ENCODE assay signal across 17 cellular contexts in the genomic region with DNA sequence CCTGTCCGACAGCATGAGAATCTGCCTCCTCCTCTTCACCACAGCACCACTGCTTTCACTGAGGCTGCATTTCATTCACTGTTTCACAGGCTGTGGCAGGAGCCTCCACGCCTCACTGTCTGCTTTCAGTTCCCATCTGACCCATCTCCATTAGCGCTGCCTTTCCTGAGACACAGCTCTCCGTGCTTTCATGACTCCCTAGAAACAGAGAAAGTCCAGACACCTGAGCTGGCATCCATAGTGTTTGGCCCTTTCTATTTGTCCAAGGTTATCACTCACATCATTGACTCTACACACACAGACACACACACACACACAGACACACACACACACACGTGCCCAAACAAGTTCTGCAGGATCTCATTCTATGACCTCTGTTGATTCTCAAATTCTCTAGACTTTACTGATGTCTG. TPM values are rescaled to one million over a fixed set of nuclear protein-coding genes. Genes with fewer than 3 reads are reported as not detected.
DNase-seq lines count a peak whose midpoint lies in the region; ATAC-seq and TF ChIP-seq lines count a peak whose summit lies in the region.
"Had no signal": no experiment of that assay in that cellular context is flagged by ENCODE, and none has a peak within 500 bp of the region (broad histone marks: within the 10 kb centered on the region; RNA-seq: fewer than 3 reads in every experiment).

No MANE protein-coding gene starts in this region.

- H3K36me3 ChIP-seq in GM23338 (ENCODE audit: insufficient read depth), result no peaks in the 10 kb centered on the region
- no peaks in the 10 kb centered on the region for H3K36me3 ChIP-seq in PC-3 (ENCODE audit: low read depth, low read length)
- no peaks in the 10 kb centered on the region for H3K36me3 ChIP-seq in heart right ventricle
- no peaks in the 10 kb centered on the region for H3K36me3 ChIP-seq in tibial nerve

- no peak overlapping the region for H2AFZ ChIP-seq in GM23338
- no peak overlapping the region for H2AFZ ChIP-seq in PC-3 (ENCODE audit: low read length)

- TF ChIP-seq CTCF in GM23338 (conservative IDR thresholded peaks at IDR 0.05; ENCODE audit: low read depth in 2 of 2), result no peak
- TF ChIP-seq CTCF in PC-3 (conservative IDR thresholded peaks at IDR 0.05; ENCODE audit: low read depth, low read length), result no peak
- TF ChIP-seq CTCF in mesothelial cell of epicardium (IDR thresholded peaks at IDR 0.05; ENCODE audit: unreplicated experiment), result no peak
- TF ChIP-seq CTCF in heart right ventricle (IDR thresholded peaks at IDR 0.05), result no peak
- no peak for TF ChIP-seq CTCF in tibial nerve (IDR thresholded peaks at IDR 0.05)

- H3F3A ChIP-seq in GM23338 (replicated peaks; ENCODE audit: low read depth) (no peaks in the 10 kb centered on the region), PC-3 (ENCODE audit: low read length, unreplicated experiment) (no peaks in the 10 kb centered on the region)

- no TSS peak for BruUV-seq in PC-3 (replicated peaks; lab: Mats Ljungman, UMichigan)

- H3K36me3 Mint-ChIP-seq in GM23338 (ENCODE audit: low read depth), result no peaks in the 10 kb centered on the region
- H3K36me3 Mint-ChIP-seq in mesothelial cell of epicardium, result no peaks in the 10 kb centered on the region
- H3K36me3 Mint-ChIP-seq: CD14-positive monocyte had no signal

- no peak for TF ChIP-seq EP300 in tibial nerve (IDR thresholded peaks at IDR 0.05)

- H3K9me2 ChIP-seq in GM23338 (ENCODE audit: insufficient read depth), result no peaks in the 10 kb centered on the region
- H3K9me2 ChIP-seq in PC-3 (replicated peaks; ENCODE audit: low read length), result no peaks in the 10 kb centered on the region

- no peak overlapping the region for H3K27ac Mint-ChIP-seq in GM23338
- H3K27ac Mint-ChIP-seq in mesothelial cell of epicardium, result peak overlapping the region; percentile 1
- H3K27ac Mint-ChIP-seq: activated CD4-positive, alpha-beta T cell treated with anti-CD3 and anti-CD28 coated beads, Interleukin-2, amount 10 ng/mL, durations not matched to agents 7 days and 5 days; CD14-positive monocyte had no signal

- H3K79me2 ChIP-seq in GM23338 (replicated peaks; ENCODE audit: insufficient read depth) (no peaks in the 10 kb centered on the region), PC-3 (ENCODE audit: low read length) (no peaks in the 10 kb centered on the region)

- CTCF ChIA-PET in PC-3 (lab: Charles Lee), result no interaction called here

- intact Hi-C loops in PC-3 (cut with micrococcal nuclease), result no loop called here
- intact Hi-C loops in heart right ventricle (cut with DNase I), result no loop called here

- H3K4me1 ChIP-seq in GM23338 (ENCODE audit: insufficient read depth) (peaks cover 31% of the 10 kb centered on the region), PC-3 (ENCODE audit: insufficient read depth, low read length) (0 out of 2 replicates have a peak, but pooled peaks cover 2% of the 10 kb centered on the region), heart right ventricle (peaks cover 0 to 11% (median 0%) of the 10 kb centered on the region in 9 donors), tibial nerve (peaks cover 0 to 10% (median 2%) of the 10 kb centered on the region in 4 donors)

- H3K4me3 Mint-ChIP-seq in GM23338, result no peak overlapping the region
- no peak overlapping the region for H3K4me3 Mint-ChIP-seq in mesothelial cell of epicardium
- H3K4me3 Mint-ChIP-seq: activated CD4-positive, alpha-beta T cell treated with anti-CD3 and anti-CD28 coated beads, Interleukin-2, amount 10 ng/mL, durations not matched to agents 7 days and 5 days; stimulated activated naive CD8-positive, alpha-beta T cell treated with anti-CD3 and anti-CD28 coated beads, Interleukin-15, amount 100 ng/mL, for 72 hours had no signal

- no peaks in the 10 kb centered on the region for H3K9me3 ChIP-seq in PC-3 (ENCODE audit: low read length)
- no peaks in the 10 kb centered on the region for H3K9me3 ChIP-seq in heart right ventricle
- no peaks in the 10 kb centered on the region for H3K9me3 ChIP-seq in tibial nerve
- H3K9me3 ChIP-seq: psoas muscle had no signal

- H3K27ac ChIP-seq in GM23338 (ENCODE audit: low read depth), result no peak overlapping the region
- H3K27ac ChIP-seq in PC-3 (ENCODE audit: low read length), result no peak overlapping the region
- no peak overlapping the region for H3K27ac ChIP-seq in heart right ventricle
- H3K27ac ChIP-seq in tibial nerve, result no peak overlapping the region
- H3K27ac ChIP-seq: psoas muscle had no signal

- no peak overlapping the region for H3K9ac ChIP-seq in PC-3 (ENCODE audit: low read length)

- peaks cover 35% of the 10 kb centered on the region for H3K4me1 Mint-ChIP-seq in GM23338
- H3K4me1 Mint-ChIP-seq in mesothelial cell of epicardium, result peaks cover 19% of the 10 kb centered on the region
- H3K4me1 Mint-ChIP-seq: activated CD4-positive, alpha-beta T cell treated with anti-CD3 and anti-CD28 coated beads, Interleukin-2, amount 10 ng/mL, durations not matched to agents 7 days and 5 days had no signal

- POLR2A ChIA-PET in PC-3 (lab: Charles Lee; ENCODE audit: unreplicated experiment), result no interaction called here

- H3K4me2 ChIP-seq in GM23338 (no peak overlapping the region), PC-3 (ENCODE audit: low read length) (no peak overlapping the region)

- DNase-seq in GM23338 (ENCODE audit: low spot score) (no peak), PC-3 (peak; percentile 22), mesothelial cell of epicardium (ENCODE audit: low spot score in 2 of 2, unreplicated experiment in 2 of 2) (no peak), heart right ventricle (no peak), tibial nerve (ENCODE audit: low spot score in 2 of 2) (no peak), NCI-H187 treated with DMSO at 0.1 percent for 48 hours (lab: John Stamatoyannopoulos, UW) (no peak)
- no peak for DNase-seq in stimulated activated CD8-positive, alpha-beta memory T cell treated with anti-CD3 and anti-CD28 coated beads, Interleukin-4, amount 100 ng/mL, for 48 hours
- DNase-seq: activated CD4-positive, alpha-beta T cell treated with anti-CD3 and anti-CD28 coated beads, Interleukin-2, amount 10 ng/mL, durations not matched to agents 7 days and 5 days; activated gamma-delta T cell; erythroblast; NCI-H524 treated with DMSO at 0.1 percent for 48 hours; psoas muscle; stimulated activated CD4-positive, alpha-beta T cell treated with anti-CD3 and anti-CD28 coated beads, Interleukin-4, amount 100 ng/mL, for 24 hours; stimulated activated naive CD8-positive, alpha-beta T cell treated with anti-CD3 and anti-CD28 coated beads, Interleukin-15, amount 100 ng/mL, for 72 hours had no signal

- no peaks in the 10 kb centered on the region for H3K27me3 ChIP-seq in GM23338 (ENCODE audit: insufficient read depth)
- no peaks in the 10 kb centered on the region for H3K27me3 ChIP-seq in PC-3 (ENCODE audit: low read length)
- peaks cover 0 to 45% (median 14%) of the 10 kb centered on the region in 7 donors for H3K27me3 ChIP-seq in heart right ventricle
- H3K27me3 ChIP-seq in tibial nerve, result no peaks in the 10 kb centered on the region

- H3K4me3 ChIP-seq in GM23338 (no peak overlapping the region), PC-3 (ENCODE audit: low read length) (no peak overlapping the region), heart right ventricle (no peak overlapping the region), tibial nerve (no peak overlapping the region)
- H3K4me3 ChIP-seq: psoas muscle had no signal

- TF ChIP-seq POLR2A in tibial nerve (IDR thresholded peaks at IDR 0.05), result no peak

- no peaks in the 10 kb centered on the region for H3K27me3 Mint-ChIP-seq in GM23338 (ENCODE audit: insufficient read depth, low read depth, poor library complexity)
- peaks cover 10% of the 10 kb centered on the region for H3K27me3 Mint-ChIP-seq in mesothelial cell of epicardium (ENCODE audit: low read depth)

- 39 to 41% methylated on average over 5 of the region's 5 CpGs for WGBS in heart right ventricle, 2 donors
- WGBS in tibial nerve, 2 donors, result 49 to 64% methylated on average over 5 of the region's 5 CpGs

- H4K20me1 ChIP-seq in GM23338 (replicated peaks; ENCODE audit: insufficient read depth) (no peaks in the 10 kb centered on the region), PC-3 (ENCODE audit: low read length) (no peaks in the 10 kb centered on the region)

- H3K9me3 Mint-ChIP-seq in GM23338 (no peaks in the 10 kb centered on the region), mesothelial cell of epicardium (no peaks in the 10 kb centered on the region)
- H3K9me3 Mint-ChIP-seq: activated CD4-positive, alpha-beta T cell treated with anti-CD3 and anti-CD28 coated beads, Interleukin-2, amount 10 ng/mL, durations not matched to agents 7 days and 5 days; stimulated activated naive CD8-positive, alpha-beta T cell treated with anti-CD3 and anti-CD28 coated beads, Interleukin-15, amount 100 ng/mL, for 72 hours had no signal

- ATAC-seq in GM18498 (IDR thresholded peaks at IDR 0.05; ENCODE audit: unreplicated experiment) (peak; percentile 67), GM23338 (peak; percentile 25; the same call in 1 of the 3 replicates), PC-3 (no peak), heart right ventricle (no peak)
- ATAC-seq: psoas muscle; stimulated activated naive CD8-positive, alpha-beta T cell treated with anti-CD3 and anti-CD28 coated beads, Interleukin-15, amount 100 ng/mL, for 72 hours had no signal

TF ChIP-seq in GM23338, 12 proteins besides CTCF, POLR2A, EP300 and RAD21 (continues in another document):
- no peak for TF ChIP-seq JUNB (IDR thresholded peaks at IDR 0.05; ENCODE audit: unreplicated experiment)

RNA-seq across cellular contexts. Expression of a gene that starts 5.2 kb away (rescaled TPM):
- 0.28 TPM in 1 of 2 replicates, not detected in the other for total RNA-seq in GM23338 (2014; rRNA removed; shearing (Covaris generic))
- polyA plus RNA-seq in GM23338 (2016; fragmentation: Nextera tagmentation; extraction: Ambion mirVana) (0.28 and 0.31 TPM in 2 replicates), heart right ventricle (under 1 TPM in 1 of 2 donors, not detected in 1; 0.03 TPM)
- total RNA-seq in PC-3 (2014; rRNA removed) (not detected in 2 replicates), mesothelial cell of epicardium (0.13 to 0.59 TPM in 2 of 3 replicates, not detected in the other), heart right ventricle (under 1 TPM in 5 of 10 donors, not detected in 5; 0.38 to 0.68 (median 0.45) TPM), tibial nerve (10 to 100 TPM in 2 of 4 donors, 1 to 10 TPM in 2; 8.4 to 21.0 (median 14.1) TPM)
- total RNA-seq: activated CD4-positive, alpha-beta T cell treated with anti-CD3 and anti-CD28 coated beads, Interleukin-2, amount 10 ng/mL, durations not matched to agents 7 days and 5 days; M059J had no signal
- polyA plus RNA-seq: CD14-positive monocyte had no signal

Comparison
In these comparisons a context has a peak if more than half of its experiments do, and no peak if none do; other contexts are left out.
1. ATAC-seq: peak in GM18498 (single experiment) and GM23338 (single experiment); none in PC-3 (single experiment) and heart right ventricle (0 of 8).